In genomic region chr3:4740397-4741105, GRCh38 we compare ENCODE assay signal across 9 cellular contexts.
DNase-seq lines count a peak whose midpoint lies in the region; ATAC-seq and TF ChIP-seq lines count a peak whose summit lies in the region.
"Had no signal": no experiment of that assay in that cellular context is flagged by ENCODE, and none has a peak within 500 bp of the region (broad histone marks: within the 10 kb centered on the region; RNA-seq: fewer than 3 reads in every experiment).

No MANE protein-coding gene starts in this region.

- RAD21 ChIA-PET in HCT116 (lab: Charles Lee; ENCODE audit: low non-redundant PET in 1 of 2, low total read pairs in 2 of 2, uncharacterized antibody in 2 of 2, unreplicated experiment in 2 of 2) = no interaction called here

- H3K27me3 ChIP-seq in HCT116 (ENCODE audit: insufficient read depth, low read length) (peaks cover 4% of the 10 kb centered on the region), gastroesophageal sphincter (no peaks in the 10 kb centered on the region), skeletal muscle satellite cell (ENCODE audit: control insufficient read depth, insufficient read depth, low read length) (no peaks in the 10 kb centered on the region)
- H3K27me3 ChIP-seq: cardiac muscle cell had no signal

- H3K4me3 ChIP-seq in HCT116 (replicated peaks in 1 of 2; ENCODE audit: low read depth in 1 of 2, low read length in 2 of 2) (no peak overlapping the region), gastroesophageal sphincter (no peak overlapping the region), skeletal muscle satellite cell (ENCODE audit: low read length) (no peak overlapping the region)
- H3K4me3 ChIP-seq: cardiac muscle cell had no signal

- no peak overlapping the region for H2AFZ ChIP-seq in HCT116 (ENCODE audit: low read depth, low read length, poor library complexity, severe bottlenecking)

- CTCF ChIA-PET in HCT116 (lab: Charles Lee) = no interaction called here

- H3K36me3 ChIP-seq in HCT116 (ENCODE audit: control insufficient read depth in 1 of 2, insufficient read depth in 2 of 2, low read length in 2 of 2) (no peaks in the 10 kb centered on the region), gastroesophageal sphincter (peaks cover 0 to 39% of the 10 kb centered on the region in 2 donors), skeletal muscle satellite cell (ENCODE audit: insufficient read depth, low read length) (no peaks in the 10 kb centered on the region)
- H3K36me3 ChIP-seq: cardiac muscle cell had no signal

- 34 to 65% methylated on average over 5 to 10 of the region's 13 CpGs for WGBS in gastroesophageal sphincter (ENCODE audit: low coverage in 1 of 2), 2 donors

- POLR2A ChIA-PET in HCT116 (lab: Charles Lee) = no interaction called here

- H3K4me1 ChIP-seq in HCT116 (ENCODE audit: control insufficient read depth in 1 of 2, insufficient read depth in 2 of 2, low read length in 2 of 2) (peaks cover 26 to 30% of the 10 kb centered on the region in 2 experiments), gastroesophageal sphincter (peaks cover 13 to 56% (median 25%) of the 10 kb centered on the region in 3 donors), skeletal muscle satellite cell (ENCODE audit: control insufficient read depth, insufficient read depth, low read length) (peaks cover 29% of the 10 kb centered on the region)

- BruUV-seq in HCT116 (replicated peaks; lab: Mats Ljungman, UMichigan) = no TSS peak

- H3K79me2 ChIP-seq in HCT116 (ENCODE audit: insufficient read depth, low read length) = no peaks in the 10 kb centered on the region

- H3K9me2 ChIP-seq in HCT116 (ENCODE audit: insufficient read depth) = no peaks in the 10 kb centered on the region

- H3K27ac ChIP-seq in HCT116 (ENCODE audit: low read depth, low read length) (no peak overlapping the region), gastroesophageal sphincter (peak overlapping the region; percentile 77 to 92 (median 88))
- H3K27ac ChIP-seq: cardiac muscle cell had no signal

- no peak for TF ChIP-seq CTCF in HCT116 (IDR thresholded peaks at IDR 0.05 in 2 of 3, conservative IDR thresholded peaks at IDR 0.05 in 1 of 3; ENCODE audit: borderline replicate concordance in 1 of 3, insufficient read depth in 1 of 3, low read depth in 2 of 3, low read length in 2 of 3)
- TF ChIP-seq CTCF in gastroesophageal sphincter (IDR thresholded peaks at IDR 0.05) = no peak

- TF ChIP-seq EP300 in gastroesophageal sphincter (IDR thresholded peaks at IDR 0.05) = no peak

- DNase-seq in HCT116 (ENCODE audit: low read depth, low spot score) = no peak
- DNase-seq in activated T-cell treated with anti-CD3 and anti-CD28 coated beads, Interleukin-2, amount 50 U/mL, for 48 hours = peak; percentile 40 to 51
- no peak for DNase-seq in T1000 (lab: John Stamatoyannopoulos, UW)
- DNase-seq in ecto neural progenitor cell (ENCODE audit: low spot score) = no peak

- no peak for TF ChIP-seq RAD21 in HCT116 (IDR thresholded peaks at IDR 0.05; ENCODE audit: low read depth)

- ATAC-seq in HCT116 (no peak), gastroesophageal sphincter (peak; percentile 32), GM21367 (IDR thresholded peaks at IDR 0.05; ENCODE audit: unreplicated experiment) (no peak), HG03520 (IDR thresholded peaks at IDR 0.05; ENCODE audit: unreplicated experiment) (no peak)

- intact Hi-C loops in HCT116 (cut with micrococcal nuclease) = no loop called here

- H3K9ac ChIP-seq in HCT116 (ENCODE audit: low read length) (no peak overlapping the region), skeletal muscle satellite cell (ENCODE audit: low read depth, low read length) (peak overlapping the region; percentile 40)

- H3K9me3 ChIP-seq in HCT116 (ENCODE audit: control insufficient read depth in 1 of 2, insufficient read depth in 1 of 2, low read depth in 1 of 2, low read length in 2 of 2) (no peaks in the 10 kb centered on the region), gastroesophageal sphincter (no peaks in the 10 kb centered on the region), skeletal muscle satellite cell (replicated peaks; ENCODE audit: low read length) (no peaks in the 10 kb centered on the region)

- H4K20me1 ChIP-seq in HCT116 (ENCODE audit: insufficient read depth) = no peaks in the 10 kb centered on the region

- TF ChIP-seq POLR2A in HCT116 (IDR thresholded peaks at IDR 0.05; ENCODE audit: borderline replicate concordance, extremely low read depth, insufficient read depth, insufficient read length) (no peak), gastroesophageal sphincter (IDR thresholded peaks at IDR 0.05) (no peak)

- H3K4me2 ChIP-seq in HCT116 (ENCODE audit: low read length) (peak overlapping the region; percentile 64; the same call in 1 of the 2 replicates), skeletal muscle satellite cell (ENCODE audit: low read length) (no peak overlapping the region)

TF ChIP-seq in HCT116, 20 proteins besides CTCF, POLR2A, EP300 and RAD21:
- no peak for TF ChIP-seq CEBPB (IDR thresholded peaks at IDR 0.05; ENCODE audit: low read depth)
- no peak for TF ChIP-seq SRF (IDR thresholded peaks at IDR 0.05; ENCODE audit: low read depth)
- TF ChIP-seq EGR1 (IDR thresholded peaks at IDR 0.05; ENCODE audit: low read depth) = no peak
- TF ChIP-seq, protein P1, sequence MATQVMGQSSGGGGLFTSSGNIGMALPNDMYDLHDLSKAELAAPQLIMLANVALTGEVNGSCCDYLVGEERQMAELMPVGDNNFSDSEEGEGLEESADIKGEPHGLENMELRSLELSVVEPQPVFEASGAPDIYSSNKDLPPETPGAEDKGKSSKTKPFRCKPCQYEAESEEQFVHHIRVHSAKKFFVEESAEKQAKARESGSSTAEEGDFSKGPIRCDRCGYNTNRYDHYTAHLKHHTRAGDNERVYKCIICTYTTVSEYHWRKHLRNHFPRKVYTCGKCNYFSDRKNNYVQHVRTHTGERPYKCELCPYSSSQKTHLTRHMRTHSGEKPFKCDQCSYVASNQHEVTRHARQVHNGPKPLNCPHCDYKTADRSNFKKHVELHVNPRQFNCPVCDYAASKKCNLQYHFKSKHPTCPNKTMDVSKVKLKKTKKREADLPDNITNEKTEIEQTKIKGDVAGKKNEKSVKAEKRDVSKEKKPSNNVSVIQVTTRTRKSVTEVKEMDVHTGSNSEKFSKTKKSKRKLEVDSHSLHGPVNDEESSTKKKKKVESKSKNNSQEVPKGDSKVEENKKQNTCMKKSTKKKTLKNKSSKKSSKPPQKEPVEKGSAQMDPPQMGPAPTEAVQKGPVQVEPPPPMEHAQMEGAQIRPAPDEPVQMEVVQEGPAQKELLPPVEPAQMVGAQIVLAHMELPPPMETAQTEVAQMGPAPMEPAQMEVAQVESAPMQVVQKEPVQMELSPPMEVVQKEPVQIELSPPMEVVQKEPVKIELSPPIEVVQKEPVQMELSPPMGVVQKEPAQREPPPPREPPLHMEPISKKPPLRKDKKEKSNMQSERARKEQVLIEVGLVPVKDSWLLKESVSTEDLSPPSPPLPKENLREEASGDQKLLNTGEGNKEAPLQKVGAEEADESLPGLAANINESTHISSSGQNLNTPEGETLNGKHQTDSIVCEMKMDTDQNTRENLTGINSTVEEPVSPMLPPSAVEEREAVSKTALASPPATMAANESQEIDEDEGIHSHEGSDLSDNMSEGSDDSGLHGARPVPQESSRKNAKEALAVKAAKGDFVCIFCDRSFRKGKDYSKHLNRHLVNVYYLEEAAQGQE (IDR thresholded peaks at IDR 0.05; ENCODE audit: low read depth) = no peak
- no peak for TF ChIP-seq POLR2AphosphoS5 (IDR thresholded peaks at IDR 0.05; ENCODE audit: low read depth, low read length)
- no peak for TF ChIP-seq MAX (IDR thresholded peaks at IDR 0.05)
- no peak for TF ChIP-seq SP1 (IDR thresholded peaks at IDR 0.05; ENCODE audit: low read depth)
- no peak for TF ChIP-seq ZBTB33 (IDR thresholded peaks at IDR 0.05; ENCODE audit: extremely low read depth, insufficient replicate concordance, low read length)
- TF ChIP-seq TCF7L2 (IDR thresholded peaks at IDR 0.05; ENCODE audit: borderline replicate concordance, extremely low read depth, insufficient read depth, insufficient read length) = no peak
- TF ChIP-seq ZFX (IDR thresholded peaks at IDR 0.05) = no peak
- no peak for TF ChIP-seq CBX3 (IDR thresholded peaks at IDR 0.05; ENCODE audit: low read depth)
- no peak for TF ChIP-seq ELF1 (IDR thresholded peaks at IDR 0.05; ENCODE audit: borderline replicate concordance, low read depth)
- no peak for TF ChIP-seq ATF3 (IDR thresholded peaks at IDR 0.05)
- no peak for TF ChIP-seq ZNF274 (IDR thresholded peaks at IDR 0.05; ENCODE audit: low read depth, low read length)
- TF ChIP-seq SIN3A (IDR thresholded peaks at IDR 0.05; ENCODE audit: low read depth) = no peak

Comparison
In these comparisons a context has a peak if more than half of its experiments do, and no peak if none do; other contexts are left out.
1. DNase-seq: peak in activated T-cell treated with anti-CD3 and anti-CD28 coated beads, Interleukin-2, amount 50 U/mL, for 48 hours (2 of 2); none in HCT116 (single experiment), T1000 (single experiment) and ecto neural progenitor cell (single experiment).